Comparison of ENCODE assay signal across 1 cellular context in genomic region chr1:207751790-207752455, GRCh38.
TF ChIP-seq lines count a peak whose summit lies in the region.

CD46 (plus strand) TSS chr1:207752054; CDS start chr1:207752213, 159 bp downstream.

TF ChIP-seq in HepG2, 621 proteins besides CTCF, POLR2A, EP300 and RAD21 (continued from another document):
- TF ChIP-seq ZNF362 (CRISPR knock-in tag; IDR thresholded peaks at IDR 0.05; ENCODE audit: borderline replicate concordance) (peak; percentile 52; the same call in 1 of the 2 replicates), BCL3 (CRISPR knock-in tag; IDR thresholded peaks at IDR 0.05) (peak; percentile 57), ZFP36L1 (CRISPR knock-in tag; IDR thresholded peaks at IDR 0.05) (no peak), RCOR2 (CRISPR knock-in tag; IDR thresholded peaks at IDR 0.05) (no peak), ELF3 (CRISPR knock-in tag; IDR thresholded peaks at IDR 0.05) (peak; percentile 82), MIER3 (CRISPR knock-in tag; IDR thresholded peaks at IDR 0.05; ENCODE audit: borderline replicate concordance) (peak; percentile 49; the same call in 1 of the 2 replicates), FOXP1 (IDR thresholded peaks at IDR 0.05) (no peak), FOXP1 (CRISPR knock-in tag; IDR thresholded peaks at IDR 0.05) (peak; percentile 2; the same call in 1 of the 2 replicates), ELF4 (CRISPR knock-in tag; IDR thresholded peaks at IDR 0.05; ENCODE audit: borderline replicate concordance) (peak; percentile 91; the same call in 1 of the 2 replicates), DPF2 (CRISPR knock-in tag; IDR thresholded peaks at IDR 0.05; ENCODE audit: borderline replicate concordance, low read depth) (no peak), ZNF430 (CRISPR knock-in tag; IDR thresholded peaks at IDR 0.05) (peak; percentile 34), SYNCRIP (IDR thresholded peaks at IDR 0.05; ENCODE audit: insufficient read depth, low read depth, low read length) (no peak), HOXA9 (CRISPR knock-in tag; IDR thresholded peaks at IDR 0.05; ENCODE audit: borderline replicate concordance) (no peak), EEA1 (CRISPR knock-in tag; IDR thresholded peaks at IDR 0.05; ENCODE audit: borderline replicate concordance) (no peak), RAD51 (IDR thresholded peaks at IDR 0.05; ENCODE audit: borderline replicate concordance) (peak; percentile 42; the same call in 1 of the 2 replicates), ZNF367 (CRISPR knock-in tag; IDR thresholded peaks at IDR 0.05; ENCODE audit: borderline replicate concordance) (no peak), ZFP82 (CRISPR knock-in tag; IDR thresholded peaks at IDR 0.05; ENCODE audit: borderline replicate concordance) (no peak; the same call in 1 of the 2 replicates), SP1 (IDR thresholded peaks at IDR 0.05) (no peak), SP1 (CRISPR knock-in tag; IDR thresholded peaks at IDR 0.05) (peak; percentile 93), TMF1 (CRISPR knock-in tag; IDR thresholded peaks at IDR 0.05; ENCODE audit: low read depth) (no peak), KLF6 (CRISPR knock-in tag; IDR thresholded peaks at IDR 0.05) (peak; percentile 42; the same call in 1 of the 2 replicates)
